In the genomic region with DNA sequence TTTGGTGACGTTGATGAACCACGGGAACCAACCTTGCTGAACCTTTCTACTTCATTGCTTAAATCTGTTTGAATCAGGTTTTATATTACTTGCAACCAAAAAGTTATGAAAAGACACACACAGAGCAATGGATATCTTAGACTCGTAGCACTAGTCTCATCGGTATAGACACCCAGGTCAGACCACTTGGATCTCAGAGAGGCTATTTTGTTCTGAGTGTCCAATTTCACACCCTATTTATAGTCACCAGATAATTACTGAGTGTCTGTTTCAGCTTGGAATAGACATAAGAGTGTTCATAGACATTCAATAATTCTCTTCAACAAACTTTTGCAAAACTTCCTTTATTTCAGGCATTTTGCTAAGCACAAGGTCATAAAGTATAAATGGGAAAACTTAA, we compare ENCODE assay signal across 14 cellular contexts.
A peak's percentile ranks its signal among the peaks of the same experiment; 100 is the strongest.
DNase-seq lines count a peak whose midpoint lies in the region; ATAC-seq and TF ChIP-seq lines count a peak whose summit lies in the region.
"Had no signal": no experiment of that assay in that cellular context is flagged by ENCODE, and none has a peak within 500 bp of the region (broad histone marks: within the 10 kb centered on the region; RNA-seq: fewer than 3 reads in every experiment).

No MANE protein-coding gene starts in this region.

- no peaks in the 10 kb centered on the region for H3K27me3 ChIP-seq in heart left ventricle

- H3K9me3 Mint-ChIP-seq in nephron progenitor cell, result no peaks in the 10 kb centered on the region
- H3K9me3 Mint-ChIP-seq: H9 had no signal

- H3K4me3 ChIP-seq in heart left ventricle, result no peak overlapping the region

- no peaks in the 10 kb centered on the region for H3K9me3 ChIP-seq in heart left ventricle

- ATAC-seq in heart left ventricle, result peak; percentile 76 to 89 (median 82)
- peak; percentile 94 for ATAC-seq in left ventricle myocardium superior

- no peaks in the 10 kb centered on the region for H3K36me3 Mint-ChIP-seq in nephron progenitor cell (ENCODE audit: low read depth)

- H3K27me3 Mint-ChIP-seq in nephron progenitor cell (ENCODE audit: low read depth, poor library complexity), result no peaks in the 10 kb centered on the region
- H3K27me3 Mint-ChIP-seq: B cell; CD4-positive, alpha-beta T cell had no signal

- H3K27ac Mint-ChIP-seq in nephron progenitor cell, result peak overlapping the region; percentile 10
- H3K27ac Mint-ChIP-seq: B cell; CD4-positive, alpha-beta T cell; H9 had no signal

- intact Hi-C loops in heart left ventricle (cut with DNase I), result no loop called here
- intact Hi-C loops in left ventricle myocardium superior (cut with micrococcal nuclease), result no loop called here

- no peaks in the 10 kb centered on the region for H3K36me3 ChIP-seq in heart left ventricle

- no peak for TF ChIP-seq POLR2A in heart left ventricle (IDR thresholded peaks at IDR 0.05)

- 54 to 67% (median 65%) methylated on average over 4 of the region's 4 CpGs for WGBS in heart left ventricle, 4 donors

- TF ChIP-seq CTCF in heart left ventricle (IDR thresholded peaks at IDR 0.05) (no peak), nephron progenitor cell (IDR thresholded peaks at IDR 0.05) (no peak)

- H3K4me1 Mint-ChIP-seq in nephron progenitor cell, result peaks cover 28% of the 10 kb centered on the region
- H3K4me1 Mint-ChIP-seq: B cell had no signal

- H3K27ac ChIP-seq in heart left ventricle, result no peak overlapping the region

- no peak overlapping the region for H3K4me3 Mint-ChIP-seq in nephron progenitor cell
- H3K4me3 Mint-ChIP-seq: B cell; CD4-positive, alpha-beta T cell; H9 had no signal

- DNase-seq in heart left ventricle (no peak), left ventricle myocardium superior (no peak), nephron progenitor cell (no peak), NCI-H82 treated with DMSO at 0.1 percent for 48 hours (lab: John Stamatoyannopoulos, UW; ENCODE audit: unreplicated experiment) (no peak), NCI-H524 (lab: John Stamatoyannopoulos, UW) (no peak), NCI-H345 treated with DMSO at 0.1 percent for 48 hours (lab: John Stamatoyannopoulos, UW; ENCODE audit: unreplicated experiment) (no peak)
- no peak for DNase-seq in stimulated activated CD4-positive, alpha-beta T cell treated with anti-CD3 and anti-CD28 coated beads, Interleukin-12 subunit alpha, Interleukin-12 subunit beta, amount 100 ng/mL, for 4 hours
- DNase-seq: C1 segment of cervical spinal cord; Calu3; CD4-positive, alpha-beta T cell; DMS 273 treated with DMSO at 0.1 percent for 48 hours; GOT3; H9 had no signal

- H3K4me1 ChIP-seq in heart left ventricle, result peaks cover 0 to 4% (median 0%) of the 10 kb centered on the region in 12 donors
